ENCODE assay signal across 23 cellular contexts in the genomic region with DNA sequence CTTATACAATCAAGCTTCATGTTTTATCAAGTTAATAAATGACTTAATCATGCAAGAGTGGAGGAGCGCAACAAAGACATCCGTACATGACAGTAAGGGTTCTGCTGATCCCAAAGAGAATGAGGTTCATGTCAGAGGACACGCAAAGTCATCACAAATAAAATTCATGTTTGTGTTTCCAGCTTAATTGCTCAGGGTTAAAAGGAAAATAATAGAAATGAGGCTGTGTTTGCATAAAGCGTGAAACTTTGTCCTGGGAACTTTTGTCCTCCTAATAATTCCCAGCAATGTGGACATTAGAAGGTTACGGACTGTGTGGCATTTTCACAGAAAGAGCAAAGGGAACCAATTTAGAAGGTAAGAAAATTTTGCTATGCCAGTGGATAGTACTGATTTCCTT.
DNase-seq lines count a peak whose midpoint lies in the region; ATAC-seq, FAIRE-seq and TF ChIP-seq lines count a peak whose summit lies in the region.
"Had no signal": no experiment of that assay in that cellular context is flagged by ENCODE, and none has a peak within 500 bp of the region (broad histone marks: within the 10 kb centered on the region; RNA-seq: fewer than 3 reads in every experiment).

No MANE protein-coding gene starts in this region.

- no peak overlapping the region for H3K4me3 ChIP-seq in endodermal cell (ENCODE audit: low read length)
- H3K4me3 ChIP-seq: A549; BLaER1 treated with 17β-estradiol and CSF1 and Interleukin-3, amounts not matched to agents 10 nM and 100 nM had no signal

- no peak for TF ChIP-seq CTCF in endodermal cell (conservative IDR thresholded peaks at IDR 0.05)

- intact Hi-C loops in activated CD4-positive, alpha-beta T cell treated with anti-CD3 and anti-CD28 coated beads, Interleukin-2, amount 10 ng/mL, durations not matched to agents 24 days and 14 days (cut with micrococcal nuclease): no loop called here

- no peaks in the 10 kb centered on the region for H3K36me3 ChIP-seq in endodermal cell (ENCODE audit: control insufficient read depth, insufficient read depth, low read length)
- H3K36me3 ChIP-seq: BLaER1 treated with 17β-estradiol and CSF1 and Interleukin-3, amounts not matched to agents 10 nM and 100 nM had no signal

- no peaks in the 10 kb centered on the region for H3K9me3 Mint-ChIP-seq in activated CD4-positive, alpha-beta T cell treated with anti-CD3 and anti-CD28 coated beads, Interleukin-2, amount 10 ng/mL, durations not matched to agents 24 days and 14 days
- H3K9me3 Mint-ChIP-seq in endodermal cell: no peaks in the 10 kb centered on the region
- H3K9me3 Mint-ChIP-seq: CD8-positive, alpha-beta T cell had no signal

- H3K9me3 ChIP-seq in endodermal cell (ENCODE audit: control insufficient read depth, low read length): no peaks in the 10 kb centered on the region
- H3K9me3 ChIP-seq: A549; BLaER1 treated with 17β-estradiol and CSF1 and Interleukin-3, amounts not matched to agents 10 nM and 100 nM; Caco-2 had no signal

- 94 to 96% methylated on average over 5 of the region's 5 CpGs for WGBS in endodermal cell (ENCODE audit: insufficient coverage in 1 of 2, insufficient read length in 1 of 2), 2 experiments

- ATAC-seq in left lobe of liver (peak; percentile 67), GM21526 (IDR thresholded peaks at IDR 0.05; ENCODE audit: low FRiP score, unreplicated experiment) (no peak), GM21515 (IDR thresholded peaks at IDR 0.05; ENCODE audit: unreplicated experiment) (no peak)
- ATAC-seq: A549; CD8-positive, alpha-beta T cell had no signal

- H3K27ac ChIP-seq in endodermal cell (ENCODE audit: low read depth, low read length): no peak overlapping the region
- H3K27ac ChIP-seq: 22Rv1; A549; BLaER1 treated with 17β-estradiol and CSF1 and Interleukin-3, amounts not matched to agents 10 nM and 100 nM; C4-2B had no signal

- H3K27me3 Mint-ChIP-seq in activated CD4-positive, alpha-beta T cell treated with anti-CD3 and anti-CD28 coated beads, Interleukin-2, amount 10 ng/mL, durations not matched to agents 24 days and 14 days: no peaks in the 10 kb centered on the region
- H3K27me3 Mint-ChIP-seq in endodermal cell (ENCODE audit: insufficient read depth): no peaks in the 10 kb centered on the region
- H3K27me3 Mint-ChIP-seq: CD4-positive, alpha-beta T cell had no signal

- H3K27ac Mint-ChIP-seq in activated CD4-positive, alpha-beta T cell treated with anti-CD3 and anti-CD28 coated beads, Interleukin-2, amount 10 ng/mL, durations not matched to agents 24 days and 14 days: no peak overlapping the region
- H3K27ac Mint-ChIP-seq in endodermal cell: no peak overlapping the region
- H3K27ac Mint-ChIP-seq: B cell; CD4-positive, alpha-beta T cell; CD8-positive, alpha-beta T cell had no signal

- DNase-seq in activated CD4-positive, alpha-beta T cell treated with anti-CD3 and anti-CD28 coated beads, Interleukin-2, amount 10 ng/mL, durations not matched to agents 24 days and 14 days: peak; percentile 11
- DNase-seq in activated CD4-positive, alpha-beta T cell treated with anti-CD3 and anti-CD28 coated beads, Interleukin-2, amount 50 U/mL, for 1 hour: no peak
- DNase-seq in GM19239 (ENCODE audit: insufficient read length, low spot score) (no peak), left lobe of liver (ENCODE audit: low spot score) (no peak), renal cortical epithelial cell (ENCODE audit: low read depth) (peak; percentile 22), endodermal cell (no peak)
- DNase-seq: AML-193; Caco-2; Calu3; CD4-positive, alpha-beta T cell; CD8-positive, alpha-beta T cell; DMS79 treated with DMSO at 0.1 percent for 48 hours; GF-D8 had no signal

- peak; percentile 21 for FAIRE-seq in GM19239 (lab: Jason Lieb, UNC)
- FAIRE-seq: A549, D721Med, G401.6, GM12891 had no signal

- H3K36me3 Mint-ChIP-seq in activated CD4-positive, alpha-beta T cell treated with anti-CD3 and anti-CD28 coated beads, Interleukin-2, amount 10 ng/mL, durations not matched to agents 24 days and 14 days (ENCODE audit: low read depth): no peaks in the 10 kb centered on the region
- no peaks in the 10 kb centered on the region for H3K36me3 Mint-ChIP-seq in endodermal cell (ENCODE audit: low read depth)
- H3K36me3 Mint-ChIP-seq: CD8-positive, alpha-beta T cell had no signal

- no peak overlapping the region for H3K9ac ChIP-seq in endodermal cell (ENCODE audit: extremely low read depth, low read length, poor library complexity, severe bottlenecking)
- H3K9ac ChIP-seq: BLaER1 treated with 17β-estradiol and CSF1 and Interleukin-3, amounts not matched to agents 10 nM and 100 nM had no signal

- no peaks in the 10 kb centered on the region for H3K4me1 Mint-ChIP-seq in activated CD4-positive, alpha-beta T cell treated with anti-CD3 and anti-CD28 coated beads, Interleukin-2, amount 10 ng/mL, durations not matched to agents 24 days and 14 days
- no peaks in the 10 kb centered on the region for H3K4me1 Mint-ChIP-seq in endodermal cell

- no peak overlapping the region for H3K4me3 Mint-ChIP-seq in activated CD4-positive, alpha-beta T cell treated with anti-CD3 and anti-CD28 coated beads, Interleukin-2, amount 10 ng/mL, durations not matched to agents 24 days and 14 days
- H3K4me3 Mint-ChIP-seq in endodermal cell: no peak overlapping the region
- H3K4me3 Mint-ChIP-seq: B cell; CD4-positive, alpha-beta T cell; CD8-positive, alpha-beta T cell had no signal

- no peaks in the 10 kb centered on the region for H3K27me3 ChIP-seq in endodermal cell (ENCODE audit: control insufficient read depth, insufficient read depth, low read length, poor library complexity, severe bottlenecking)
- H3K27me3 ChIP-seq: BLaER1 treated with 17β-estradiol and CSF1 and Interleukin-3, amounts not matched to agents 10 nM and 100 nM had no signal

- no peaks in the 10 kb centered on the region for H3K4me1 ChIP-seq in endodermal cell (ENCODE audit: control insufficient read depth, insufficient read depth, low read length)
- H3K4me1 ChIP-seq: A549; BLaER1 treated with 17β-estradiol and CSF1 and Interleukin-3, amounts not matched to agents 10 nM and 100 nM; Caco-2 had no signal

Comparison
In these comparisons a context has a peak if more than half of its experiments do, and no peak if none do; other contexts are left out.
1. DNase-seq: peak in activated CD4-positive, alpha-beta T cell treated with anti-CD3 and anti-CD28 coated beads, Interleukin-2, amount 10 ng/mL, durations not matched to agents 24 days and 14 days (single experiment) and renal cortical epithelial cell (single experiment); none in activated CD4-positive, alpha-beta T cell treated with anti-CD3 and anti-CD28 coated beads, Interleukin-2, amount 50 U/mL, for 1 hour (single experiment), GM19239 (single experiment), left lobe of liver (single experiment) and endodermal cell (single experiment).